In genomic region chr17:38748329-38749221, GRCh38 we compare ENCODE assay signal across 8 cellular contexts. TPM values are rescaled to one million over a fixed set of nuclear protein-coding genes. Genes with fewer than 3 reads are reported as not detected.
A peak's percentile ranks its signal among the peaks of the same experiment; 100 is the strongest.
DNase-seq lines count a peak whose midpoint lies in the region; ATAC-seq and TF ChIP-seq lines count a peak whose summit lies in the region.

Gene PCGF2, minus strand, starts transcription at chr17:38748336. Its CDS starts 7,934 bp downstream, at chr17:38740402.

- H3K4me1 ChIP-seq in gastroesophageal sphincter: peaks cover 0 to 86% (median 24%) of the 10 kb centered on the region in 3 donors

- TF ChIP-seq EP300 in gastroesophageal sphincter (IDR thresholded peaks at IDR 0.05): no peak

- peaks cover 48% of the 10 kb centered on the region for H3K27me3 Mint-ChIP-seq in activated naive CD4-positive, alpha-beta T cell treated with anti-CD3 and anti-CD28 coated beads for 36 hours (ENCODE audit: low read depth)
- H3K27me3 Mint-ChIP-seq in activated T-cell treated with anti-CD3 and anti-CD28 coated beads, Interleukin-2, amount 50 U/mL, for 72 hours (ENCODE audit: low read depth): peaks cover 46% of the 10 kb centered on the region
- no peaks in the 10 kb centered on the region for H3K27me3 Mint-ChIP-seq in nephron progenitor cell (ENCODE audit: low read depth, poor library complexity)

- WGBS in gastroesophageal sphincter (ENCODE audit: low coverage in 1 of 2), 2 donors: no CpG with 5 or more reads among the region's 66 CpGs

- peak in 1 of 2 donors; percentile 21 for TF ChIP-seq POLR2A in gastroesophageal sphincter (IDR thresholded peaks at IDR 0.05)
- TF ChIP-seq POLR2A in erythroblast (IDR thresholded peaks at IDR 0.05; ENCODE audit: low read length): no peak

- H3K36me3 Mint-ChIP-seq in activated naive CD4-positive, alpha-beta T cell treated with anti-CD3 and anti-CD28 coated beads for 36 hours (ENCODE audit: low read depth): peaks cover 9% of the 10 kb centered on the region
- peaks cover 8 to 9% of the 10 kb centered on the region in 2 donors for H3K36me3 Mint-ChIP-seq in activated T-cell treated with anti-CD3 and anti-CD28 coated beads, Interleukin-2, amount 50 U/mL, for 72 hours (ENCODE audit: insufficient read depth in 2 of 2)
- H3K36me3 Mint-ChIP-seq in nephron progenitor cell (ENCODE audit: low read depth): peaks cover 5% of the 10 kb centered on the region

- H3K27ac ChIP-seq in gastroesophageal sphincter: peak within 1 kb of the TSS; percentile 78 to 95 (median 88)

- H3K4me3 ChIP-seq in gastroesophageal sphincter: peak within 1 kb of the TSS; percentile 92

- H3K9me3 ChIP-seq in gastroesophageal sphincter: no peaks in the 10 kb centered on the region

- no peak for ATAC-seq in activated T-cell treated with anti-CD3 and anti-CD28 coated beads, Interleukin-2, amount 50 U/mL, for 72 hours (replicated peaks in 1 of 2)
- ATAC-seq in gastroesophageal sphincter: peak; percentile 8
- no peak for ATAC-seq in GM18907 (IDR thresholded peaks at IDR 0.05; ENCODE audit: unreplicated experiment)

- CTCF ChIA-PET in activated naive CD4-positive, alpha-beta T cell treated with anti-CD3 and anti-CD28 coated beads for 36 hours (lab: Charles Lee): interaction anchor here (1.0 kb wide), 1 partner anchor 14 kb away, joined by 3 read pairs; no protein-coding TSS in a partner anchor

- H3K4me3 Mint-ChIP-seq in activated naive CD4-positive, alpha-beta T cell treated with anti-CD3 and anti-CD28 coated beads for 36 hours: peak within 1 kb of the TSS; percentile 69
- peak within 1 kb of the TSS; percentile 88 to 98 for H3K4me3 Mint-ChIP-seq in activated T-cell treated with anti-CD3 and anti-CD28 coated beads, Interleukin-2, amount 50 U/mL, for 72 hours
- H3K4me3 Mint-ChIP-seq in nephron progenitor cell: peak within 1 kb of the TSS; percentile 98

- no peaks in the 10 kb centered on the region for H3K36me3 ChIP-seq in gastroesophageal sphincter

- H3K9me3 Mint-ChIP-seq in activated naive CD4-positive, alpha-beta T cell treated with anti-CD3 and anti-CD28 coated beads for 36 hours: no peaks in the 10 kb centered on the region
- H3K9me3 Mint-ChIP-seq in activated T-cell treated with anti-CD3 and anti-CD28 coated beads, Interleukin-2, amount 50 U/mL, for 72 hours: no peaks in the 10 kb centered on the region
- no peaks in the 10 kb centered on the region for H3K9me3 Mint-ChIP-seq in nephron progenitor cell

- TF ChIP-seq CTCF in gastroesophageal sphincter (IDR thresholded peaks at IDR 0.05) (no peak), nephron progenitor cell (IDR thresholded peaks at IDR 0.05) (no peak)

- H3K4me1 Mint-ChIP-seq in activated naive CD4-positive, alpha-beta T cell treated with anti-CD3 and anti-CD28 coated beads for 36 hours (ENCODE audit: low read depth): peaks cover 39% of the 10 kb centered on the region
- peaks cover 51% of the 10 kb centered on the region for H3K4me1 Mint-ChIP-seq in activated T-cell treated with anti-CD3 and anti-CD28 coated beads, Interleukin-2, amount 50 U/mL, for 72 hours (ENCODE audit: low read depth)
- peaks cover 59% of the 10 kb centered on the region for H3K4me1 Mint-ChIP-seq in nephron progenitor cell

- peak; percentile 25 for DNase-seq in activated naive CD4-positive, alpha-beta T cell treated with anti-CD3 and anti-CD28 coated beads for 36 hours
- no peak for DNase-seq in activated naive CD4-positive, alpha-beta T cell treated with Interleukin-2 at 50 U/mL for 16 hours
- DNase-seq in NCI-H2107 treated with DMSO at 0.1 percent for 48 hours (lab: John Stamatoyannopoulos, UW; ENCODE audit: unreplicated experiment) (peak; percentile 71), nephron progenitor cell (peak; percentile 95), erythroblast (lab: John Stamatoyannopoulos, UW) (no peak)
- no peak for DNase-seq in activated T-cell treated with anti-CD3 and anti-CD28 coated beads, Interleukin-2, amount 50 U/mL, for 72 hours

- no peak within 1 kb of the TSS for H3K27ac Mint-ChIP-seq in activated naive CD4-positive, alpha-beta T cell treated with anti-CD3 and anti-CD28 coated beads for 36 hours
- H3K27ac Mint-ChIP-seq in activated T-cell treated with anti-CD3 and anti-CD28 coated beads, Interleukin-2, amount 50 U/mL, for 72 hours: no peak within 1 kb of the TSS
- H3K27ac Mint-ChIP-seq in nephron progenitor cell: peak within 1 kb of the TSS; percentile 50

- no peaks in the 10 kb centered on the region for H3K27me3 ChIP-seq in gastroesophageal sphincter

- intact Hi-C loops in activated naive CD4-positive, alpha-beta T cell treated with anti-CD3 and anti-CD28 coated beads for 36 hours (cut with micrococcal nuclease): loop anchor here (5.0 kb wide), 1 partner anchor 241 kb away; no protein-coding TSS in a partner anchor

RNA-seq across cellular contexts. Expression of gene PCGF2, which starts in this region (rescaled TPM):
- 1 to 10 TPM; 1.2 TPM for total RNA-seq in activated naive CD4-positive, alpha-beta T cell treated with anti-CD3 and anti-CD28 coated beads for 36 hours
- 1 to 10 TPM; 2.7 to 7.7 TPM for total RNA-seq in activated T-cell treated with anti-CD3 and anti-CD28 coated beads, Interleukin-2, amount 50 U/mL, for 72 hours
- total RNA-seq in gastroesophageal sphincter: 10 to 100 TPM in 1 of 4 donors, 1 to 10 TPM in 3; 6.4 to 13.0 (median 9.7) TPM

Comparison
In these comparisons a context has a peak if more than half of its experiments do, and no peak if none do; other contexts are left out.
1. DNase-seq: peak in activated naive CD4-positive, alpha-beta T cell treated with anti-CD3 and anti-CD28 coated beads for 36 hours (single experiment), NCI-H2107 treated with DMSO at 0.1 percent for 48 hours (single experiment) and nephron progenitor cell (single experiment); none in activated naive CD4-positive, alpha-beta T cell treated with Interleukin-2 at 50 U/mL for 16 hours (single experiment), activated T-cell treated with anti-CD3 and anti-CD28 coated beads, Interleukin-2, amount 50 U/mL, for 72 hours (0 of 2) and erythroblast (0 of 2).
2. Peak in every context shown above with its lines, with median percentiles within 50 percentile points of each other: H3K4me3 Mint-ChIP-seq.